1 cellular context compared by ENCODE assay signal in the genomic region with DNA sequence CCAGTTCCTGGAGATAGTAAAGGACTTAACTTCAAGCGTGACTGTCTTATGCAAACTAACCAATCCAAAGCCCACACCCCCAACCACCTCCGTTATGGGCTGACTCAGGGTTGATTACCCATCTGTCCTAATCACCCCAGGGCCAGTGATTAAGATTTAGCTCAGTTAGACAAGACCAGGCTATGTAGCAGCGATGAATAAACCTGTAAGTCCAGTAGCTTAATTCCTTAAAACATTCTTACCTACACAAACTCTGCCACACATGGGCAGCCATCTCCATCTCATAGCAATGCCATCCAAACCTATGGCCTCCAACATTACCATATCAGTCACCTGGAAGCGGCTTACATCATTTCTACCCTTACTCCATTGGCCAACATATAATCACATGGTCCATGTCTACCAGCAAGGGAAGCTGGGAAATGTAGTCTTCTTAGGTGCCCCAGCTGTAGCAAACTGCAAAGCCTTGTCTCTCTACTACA.
TF ChIP-seq lines count a peak whose summit lies in the region.

No MANE protein-coding gene starts in this region.

TF ChIP-seq in H1, 55 proteins besides CTCF, POLR2A, EP300 and RAD21:
- no peak for TF ChIP-seq GABPA (IDR thresholded peaks at IDR 0.05; ENCODE audit: borderline replicate concordance, insufficient read depth, low read length)
- TF ChIP-seq NANOG (IDR thresholded peaks at IDR 0.05; ENCODE audit: insufficient read depth, low read depth, low read length, poor library complexity, severe bottlenecking), result no peak
- peak; percentile 44; the same call in 1 of the 2 replicates for TF ChIP-seq CREB1 (IDR thresholded peaks at IDR 0.05)
- TF ChIP-seq POLR2AphosphoS5 (IDR thresholded peaks at IDR 0.05; ENCODE audit: low read depth, low read length), result no peak
- no peak for TF ChIP-seq CBX5 (IDR thresholded peaks at IDR 0.05; ENCODE audit: low read depth, low read length)
- no peak for TF ChIP-seq JUN (IDR thresholded peaks at IDR 0.05; ENCODE audit: low read depth, low read length)
- no peak for TF ChIP-seq SIRT6 (IDR thresholded peaks at IDR 0.05; ENCODE audit: low read length)
- no peak for TF ChIP-seq RXRA (IDR thresholded peaks at IDR 0.05; ENCODE audit: insufficient read depth, low read depth, low read length)
- TF ChIP-seq, protein P1, sequence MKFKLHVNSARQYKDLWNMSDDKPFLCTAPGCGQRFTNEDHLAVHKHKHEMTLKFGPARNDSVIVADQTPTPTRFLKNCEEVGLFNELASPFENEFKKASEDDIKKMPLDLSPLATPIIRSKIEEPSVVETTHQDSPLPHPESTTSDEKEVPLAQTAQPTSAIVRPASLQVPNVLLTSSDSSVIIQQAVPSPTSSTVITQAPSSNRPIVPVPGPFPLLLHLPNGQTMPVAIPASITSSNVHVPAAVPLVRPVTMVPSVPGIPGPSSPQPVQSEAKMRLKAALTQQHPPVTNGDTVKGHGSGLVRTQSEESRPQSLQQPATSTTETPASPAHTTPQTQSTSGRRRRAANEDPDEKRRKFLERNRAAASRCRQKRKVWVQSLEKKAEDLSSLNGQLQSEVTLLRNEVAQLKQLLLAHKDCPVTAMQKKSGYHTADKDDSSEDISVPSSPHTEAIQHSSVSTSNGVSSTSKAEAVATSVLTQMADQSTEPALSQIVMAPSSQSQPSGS (IDR thresholded peaks at IDR 0.05; ENCODE audit: low read length), result peak; percentile 85; the same call in 1 of the 2 replicates
- no peak for TF ChIP-seq TAF1 (IDR thresholded peaks at IDR 0.05; ENCODE audit: low read depth, low read length)
- TF ChIP-seq CTBP2 (IDR thresholded peaks at IDR 0.05; ENCODE audit: borderline replicate concordance, insufficient read depth, insufficient read length, low read length), result no peak
- TF ChIP-seq SUZ12 (IDR thresholded peaks at IDR 0.05; ENCODE audit: low read length), result no peak
- TF ChIP-seq CBX8 (IDR thresholded peaks at IDR 0.05; ENCODE audit: borderline replicate concordance, low read depth, low read length), result no peak
- no peak for TF ChIP-seq TBP (IDR thresholded peaks at IDR 0.05; ENCODE audit: low read depth, low read length)
- TF ChIP-seq SIX5 (IDR thresholded peaks at IDR 0.05; ENCODE audit: low read depth, low read length), result peak; percentile 74
- TF ChIP-seq TEAD4 (IDR thresholded peaks at IDR 0.05; ENCODE audit: low read depth, low read length), result no peak
- TF ChIP-seq KDM4A (IDR thresholded peaks at IDR 0.05; ENCODE audit: low read depth, low read length, severe bottlenecking), result no peak
- TF ChIP-seq HDAC2 (IDR thresholded peaks at IDR 0.05; ENCODE audit: borderline replicate concordance in 1 of 2, low read depth in 2 of 2, low read length in 2 of 2), result no peak
- TF ChIP-seq E2F6 (IDR thresholded peaks at IDR 0.05), result no peak
- TF ChIP-seq BACH1 (IDR thresholded peaks at IDR 0.05; ENCODE audit: low read length), result no peak
- peak; percentile 84 for TF ChIP-seq YY1 (IDR thresholded peaks at IDR 0.05; ENCODE audit: low read depth, low read length)
- no peak for TF ChIP-seq RFX5 (IDR thresholded peaks at IDR 0.05; ENCODE audit: borderline replicate concordance, low read depth, low read length)
- peak; percentile 87 for TF ChIP-seq USF2 (IDR thresholded peaks at IDR 0.05; ENCODE audit: low read length)
- TF ChIP-seq KDM1A (IDR thresholded peaks at IDR 0.05; ENCODE audit: borderline replicate concordance, low read length), result no peak
- TF ChIP-seq GTF2F1 (IDR thresholded peaks at IDR 0.05; ENCODE audit: borderline replicate concordance, low read depth, low read length), result no peak
- no peak for TF ChIP-seq NRF1 (IDR thresholded peaks at IDR 0.05; ENCODE audit: low read depth, low read length)
- TF ChIP-seq SP2 (IDR thresholded peaks at IDR 0.05; ENCODE audit: low read length), result no peak
- no peak for TF ChIP-seq POU5F1 (IDR thresholded peaks at IDR 0.05; ENCODE audit: low read depth, low read length)
- TF ChIP-seq TCF12 (IDR thresholded peaks at IDR 0.05; ENCODE audit: low read depth, low read length), result no peak
- TF ChIP-seq, protein P2, sequence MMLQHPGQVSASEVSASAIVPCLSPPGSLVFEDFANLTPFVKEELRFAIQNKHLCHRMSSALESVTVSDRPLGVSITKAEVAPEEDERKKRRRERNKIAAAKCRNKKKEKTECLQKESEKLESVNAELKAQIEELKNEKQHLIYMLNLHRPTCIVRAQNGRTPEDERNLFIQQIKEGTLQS (IDR thresholded peaks at IDR 0.05; ENCODE audit: insufficient read depth, low read depth, low read length), result peak; percentile 70
- TF ChIP-seq SIN3A (conservative IDR thresholded peaks at IDR 0.05 in 1 of 2, IDR thresholded peaks at IDR 0.05 in 1 of 2; ENCODE audit: low read depth in 1 of 2, low read length in 2 of 2), result no peak
- TF ChIP-seq EZH2 (IDR thresholded peaks at IDR 0.05; ENCODE audit: low read depth, low read length, severe bottlenecking), result no peak
- TF ChIP-seq SP4 (IDR thresholded peaks at IDR 0.05; ENCODE audit: low read length), result no peak
- no peak for TF ChIP-seq BCL11A (IDR thresholded peaks at IDR 0.05; ENCODE audit: low read depth in 2 of 2, low read length in 2 of 2)
- TF ChIP-seq RBBP5 (IDR thresholded peaks at IDR 0.05; ENCODE audit: borderline replicate concordance, low read depth, low read length), result no peak
- no peak for TF ChIP-seq TAF7 (optimal IDR thresholded peaks at IDR 0.05; ENCODE audit: borderline replicate concordance, low read depth, low read length)
- TF ChIP-seq EGR1 (IDR thresholded peaks at IDR 0.05; ENCODE audit: borderline replicate concordance, low read depth, low read length), result no peak
- TF ChIP-seq FOSL1 (IDR thresholded peaks at IDR 0.05; ENCODE audit: insufficient read depth, low read depth, low read length), result no peak
- TF ChIP-seq SP1 (IDR thresholded peaks at IDR 0.05; ENCODE audit: low read depth, low read length), result no peak
- peak; percentile 46; the same call in 1 of the 2 replicates for TF ChIP-seq CEBPB (IDR thresholded peaks at IDR 0.05; ENCODE audit: low read depth, low read length)
- no peak for TF ChIP-seq SAP30 (IDR thresholded peaks at IDR 0.05; ENCODE audit: insufficient read depth, insufficient replicate concordance, low read length)
